10 cellular contexts compared by ENCODE assay signal in genomic region chr9:752201-752600, GRCh38.
DNase-seq lines count a peak whose midpoint lies in the region; ATAC-seq, FAIRE-seq and TF ChIP-seq lines count a peak whose summit lies in the region.
"Had no signal": no experiment of that assay in that cellular context is flagged by ENCODE, and none has a peak within 500 bp of the region (broad histone marks: within the 10 kb centered on the region; RNA-seq: fewer than 3 reads in every experiment).

No MANE protein-coding gene starts in this region.

- no peaks in the 10 kb centered on the region for H3K9me3 Mint-ChIP-seq in activated CD8-positive, alpha-beta T cell treated with anti-CD3 and anti-CD28 coated beads, Interleukin-2, amount 10 ng/mL, durations not matched to agents 7 days and 5 days (ENCODE audit: insufficient read depth)

- peak; percentile 4 for ATAC-seq in mucosa of descending colon
- no peak for ATAC-seq in activated CD8-positive, alpha-beta T cell treated with anti-CD3 and anti-CD28 coated beads, Interleukin-2, amount 10 ng/mL, durations not matched to agents 7 days and 5 days
- ATAC-seq in GM18907 (IDR thresholded peaks at IDR 0.05; ENCODE audit: unreplicated experiment) = no peak
- ATAC-seq: left colon had no signal

- no peak overlapping the region for H3K4me3 Mint-ChIP-seq in activated CD8-positive, alpha-beta T cell treated with anti-CD3 and anti-CD28 coated beads, Interleukin-2, amount 10 ng/mL, durations not matched to agents 7 days and 5 days

- H3K9me3 ChIP-seq in AG04450 (ENCODE audit: control insufficient read depth, insufficient read depth, low read length) (no peaks in the 10 kb centered on the region), mucosa of descending colon (no peaks in the 10 kb centered on the region)

- CTCF ChIA-PET in AG04450 (lab: Charles Lee) = interaction anchor here (1.3 kb wide), 1 partner anchor 49 kb away, joined by 4 read pairs; no protein-coding TSS in a partner anchor
- CTCF ChIA-PET in activated CD8-positive, alpha-beta T cell treated with anti-CD3 and anti-CD28 coated beads, Interleukin-2, amount 10 ng/mL, durations not matched to agents 7 days and 5 days (lab: Charles Lee) = interaction anchor here (1.2 to 2.2 kb wide), 3 partner anchors 10 to 139 kb away, joined by 3 to 8 read pairs (median 4); no protein-coding TSS in a partner anchor

- H3K27ac Mint-ChIP-seq in activated CD8-positive, alpha-beta T cell treated with anti-CD3 and anti-CD28 coated beads, Interleukin-2, amount 10 ng/mL, durations not matched to agents 7 days and 5 days = no peak overlapping the region

- no peaks in the 10 kb centered on the region for H3K36me3 Mint-ChIP-seq in activated CD8-positive, alpha-beta T cell treated with anti-CD3 and anti-CD28 coated beads, Interleukin-2, amount 10 ng/mL, durations not matched to agents 7 days and 5 days (ENCODE audit: low read depth)

- no peak for FAIRE-seq in bronchial epithelial cell (lab: Jason Lieb, UNC)
- FAIRE-seq: TTC549 had no signal

- intact Hi-C loops in mucosa of descending colon (cut with DNase I, micrococcal nuclease) = loop anchor here in 1 of 2 donors (5.0 kb wide), 1 partner anchor 135 kb away; no protein-coding TSS in a partner anchor

- peak overlapping the region; percentile 68 for H3K27ac ChIP-seq in AG04450 (ENCODE audit: low read depth, low read length)

- H3K4me3 ChIP-seq in AG04450 (ENCODE audit: low read depth, low read length) = no peak overlapping the region
- H3K4me3 ChIP-seq in bronchial epithelial cell (ENCODE audit: low read depth, low read length) = no peak overlapping the region
- no peak overlapping the region for H3K4me3 ChIP-seq in mucosa of descending colon

- H3K27me3 Mint-ChIP-seq in activated CD8-positive, alpha-beta T cell treated with anti-CD3 and anti-CD28 coated beads, Interleukin-2, amount 10 ng/mL, durations not matched to agents 7 days and 5 days (ENCODE audit: low read depth) = peaks cover 1% of the 10 kb centered on the region

- H3K36me3 ChIP-seq in bronchial epithelial cell (ENCODE audit: control insufficient read depth, insufficient read depth, low read length) (no peaks in the 10 kb centered on the region), mucosa of descending colon (ENCODE audit: low read depth) (no peaks in the 10 kb centered on the region)

- peaks cover 10% of the 10 kb centered on the region for H3K4me1 ChIP-seq in mucosa of descending colon (ENCODE audit: low read depth)

- POLR2A ChIA-PET in AG04450 (lab: Yijun Ruan, JAX) = interaction anchor here (0.7 to 1.8 kb wide), 9 partner anchors 14 to 176 kb away, joined by 3 to 7 read pairs (median 4); no protein-coding TSS in a partner anchor
- POLR2A ChIA-PET in activated CD8-positive, alpha-beta T cell treated with anti-CD3 and anti-CD28 coated beads, Interleukin-2, amount 10 ng/mL, durations not matched to agents 7 days and 5 days (lab: Charles Lee) = no interaction called here

- no peaks in the 10 kb centered on the region for H3K27me3 ChIP-seq in AG04450 (ENCODE audit: control insufficient read depth, insufficient read depth, low read length)
- no peaks in the 10 kb centered on the region for H3K27me3 ChIP-seq in bronchial epithelial cell (ENCODE audit: control insufficient read depth, insufficient read depth, low read length)

- in situ Hi-C loops in GM13976 (cut with MboI; ENCODE audit: low sequenced_read_pairs, unreplicated experiment) = no loop called here

- TF ChIP-seq CTCF in AG04450 (IDR thresholded peaks at IDR 0.05; ENCODE audit: low read depth, low read length) (no peak), bronchial epithelial cell (IDR thresholded peaks at IDR 0.05; ENCODE audit: insufficient read depth, low read length, severe bottlenecking) (no peak), mucosa of descending colon (IDR thresholded peaks at IDR 0.05) (no peak), GM13976 (IDR thresholded peaks at IDR 0.05; ENCODE audit: borderline replicate concordance, control extremely low read depth, extremely low read depth, insufficient read depth, missing control alignments) (no peak)

- peaks cover 79% of the 10 kb centered on the region for H3K4me1 Mint-ChIP-seq in activated CD8-positive, alpha-beta T cell treated with anti-CD3 and anti-CD28 coated beads, Interleukin-2, amount 10 ng/mL, durations not matched to agents 7 days and 5 days (ENCODE audit: low read depth)

- DNase-seq in AG04450 (ENCODE audit: low read depth, low spot score) = peak; percentile 82
- peak; percentile 96 for DNase-seq in LHCN-M2 (ENCODE audit: low read depth)
- DNase-seq in bronchial epithelial cell (ENCODE audit: low read depth) = peak; percentile 97
- DNase-seq in mucosa of descending colon = no peak
- DNase-seq in activated CD8-positive, alpha-beta T cell treated with anti-CD3 and anti-CD28 coated beads, Interleukin-2, amount 10 ng/mL, durations not matched to agents 7 days and 5 days = no peak
- DNase-seq in NCI-H82 (lab: John Stamatoyannopoulos, UW) = no peak
- no peak for DNase-seq in GM13976 (ENCODE audit: low spot score)

Comparison
In these comparisons a context has a peak if more than half of its experiments do, and no peak if none do; other contexts are left out.
1. DNase-seq: peak in AG04450 (single experiment), LHCN-M2 (single experiment) and bronchial epithelial cell (single experiment); none in mucosa of descending colon (0 of 3), activated CD8-positive, alpha-beta T cell treated with anti-CD3 and anti-CD28 coated beads, Interleukin-2, amount 10 ng/mL, durations not matched to agents 7 days and 5 days (single experiment), NCI-H82 (single experiment) and GM13976 (single experiment).